Comparison of ENCODE assay signal across 8 cellular contexts in genomic region chr11:102430158-102430836, GRCh38. TPM values are rescaled to one million over a fixed set of nuclear protein-coding genes. Genes with fewer than 3 reads are reported as not detected.
DNase-seq lines count a peak whose midpoint lies in the region; ATAC-seq and TF ChIP-seq lines count a peak whose summit lies in the region.

No MANE protein-coding gene starts in this region.

- peaks cover 25 to 40% (median 30%) of the 10 kb centered on the region in 3 donors for H3K4me1 Mint-ChIP-seq in IgD-negative memory B cell
- peaks cover 37 to 51% of the 10 kb centered on the region in 2 donors for H3K4me1 Mint-ChIP-seq in immature natural killer cell

- H3K36me3 Mint-ChIP-seq in IgD-negative memory B cell (peaks cover 16% of the 10 kb centered on the region), immature natural killer cell (peaks cover 7 to 33% (median 19%) of the 10 kb centered on the region in 3 donors)

- TF ChIP-seq CTCF in dorsolateral prefrontal cortex (IDR thresholded peaks at IDR 0.05 in 54 of 56, conservative IDR thresholded peaks at IDR 0.05 in 2 of 56; ENCODE audit: low read depth in 1 of 56, partially characterized antibody in 56 of 56) (no peak), upper lobe of right lung (IDR thresholded peaks at IDR 0.05) (no peak)

- peak overlapping the region in 58 of 59 donors; percentile 1 to 98 (median 91) for H3K27ac ChIP-seq in dorsolateral prefrontal cortex
- H3K27ac ChIP-seq in upper lobe of right lung, result no peak overlapping the region

- no peaks in the 10 kb centered on the region for H3K27me3 ChIP-seq in dorsolateral prefrontal cortex
- H3K27me3 ChIP-seq in upper lobe of right lung, result no peaks in the 10 kb centered on the region

- H3K4me3 ChIP-seq in dorsolateral prefrontal cortex (no peak overlapping the region), upper lobe of right lung (no peak overlapping the region)

- DNase-seq in dorsolateral prefrontal cortex, result no peak
- no peak for DNase-seq in upper lobe of right lung
- no peak for DNase-seq in immature natural killer cell
- DNase-seq in AG20443 (ENCODE audit: low spot score), result no peak
- no peak for DNase-seq in DMS53 (lab: John Stamatoyannopoulos, UW)

- H3K27me3 Mint-ChIP-seq in IgD-negative memory B cell, result peaks cover 2% of the 10 kb centered on the region
- H3K27me3 Mint-ChIP-seq in immature natural killer cell (ENCODE audit: low read depth in 3 of 3), result peaks cover 0 to 5% (median 0%) of the 10 kb centered on the region in 3 donors

- H3K4me1 ChIP-seq in upper lobe of right lung, result peaks cover 15% of the 10 kb centered on the region

- H3K27ac Mint-ChIP-seq in IgD-negative memory B cell (peak overlapping the region; percentile 8 to 44 (median 41)), immature natural killer cell (peak overlapping the region in 2 of 6 donors; percentile 18 to 31)

- peaks cover 6% of the 10 kb centered on the region for H3K9me3 ChIP-seq in upper lobe of right lung

- peaks cover 4% of the 10 kb centered on the region for H3K36me3 ChIP-seq in upper lobe of right lung

- peaks cover 6 to 9% (median 6%) of the 10 kb centered on the region in 3 donors for H3K9me3 Mint-ChIP-seq in IgD-negative memory B cell
- H3K9me3 Mint-ChIP-seq in immature natural killer cell, result peaks cover 0 to 2% (median 0%) of the 10 kb centered on the region in 6 donors

- intact Hi-C loops in dorsolateral prefrontal cortex (cut with DNase I), result no loop called here
- intact Hi-C loops in upper lobe of right lung (cut with DNase I), result no loop called here

- peak overlapping the region in 2 of 4 donors; percentile 61 to 77 for H3K4me3 Mint-ChIP-seq in IgD-negative memory B cell
- H3K4me3 Mint-ChIP-seq in immature natural killer cell, result no peak overlapping the region

- ATAC-seq in GM18508 (IDR thresholded peaks at IDR 0.05; ENCODE audit: insufficient read depth, unreplicated experiment) (peak; percentile 74), GM21576 (IDR thresholded peaks at IDR 0.05; ENCODE audit: unreplicated experiment) (peak; percentile 90), upper lobe of right lung (no peak)

RNA-seq across cellular contexts. Expression of gene TMEM123, which starts 22.3 kb away (rescaled TPM):
- polyA plus RNA-seq in IgD-negative memory B cell, result 179 TPM
- 100 to 1,000 TPM in 9 of 120 experiments, 10 to 100 TPM in 111; 31.8 to 163 (median 68.8) TPM for total RNA-seq in dorsolateral prefrontal cortex
- total RNA-seq in upper lobe of right lung, result 203 TPM
- 100 to 1,000 TPM; 288 to 309 (median 289) TPM for polyA plus RNA-seq in immature natural killer cell
